Comparison of ENCODE assay signal across 1 cellular context in genomic region chr17:70437656-70438055, GRCh38.
TF ChIP-seq lines count a peak whose summit lies in the region.

No MANE protein-coding gene starts in this region.

TF ChIP-seq in HepG2, 621 proteins besides CTCF, POLR2A, EP300 and RAD21:
- peak; percentile 98 for TF ChIP-seq ATF7 (IDR thresholded peaks at IDR 0.05)
- no peak for TF ChIP-seq ATF7 (CRISPR knock-in tag; IDR thresholded peaks at IDR 0.05)
- TF ChIP-seq BRD4 (CRISPR knock-in tag; IDR thresholded peaks at IDR 0.05) = no peak
- no peak for TF ChIP-seq PAWR (CRISPR knock-in tag; IDR thresholded peaks at IDR 0.05; ENCODE audit: borderline replicate concordance)
- peak; percentile 87 for TF ChIP-seq CREB1 (IDR thresholded peaks at IDR 0.05)
- no peak for TF ChIP-seq CREB1 (CRISPR knock-in tag; IDR thresholded peaks at IDR 0.05)
- no peak for TF ChIP-seq HOMEZ (CRISPR knock-in tag; IDR thresholded peaks at IDR 0.05; ENCODE audit: low read depth)
- TF ChIP-seq CEBPB (IDR thresholded peaks at IDR 0.05; ENCODE audit: borderline replicate concordance, low read depth, low read length) = peak; percentile 57
- TF ChIP-seq ELF3 (CRISPR knock-in tag; IDR thresholded peaks at IDR 0.05) = no peak
